Comparison of ENCODE assay signal across 30 cellular contexts in the genomic region with DNA sequence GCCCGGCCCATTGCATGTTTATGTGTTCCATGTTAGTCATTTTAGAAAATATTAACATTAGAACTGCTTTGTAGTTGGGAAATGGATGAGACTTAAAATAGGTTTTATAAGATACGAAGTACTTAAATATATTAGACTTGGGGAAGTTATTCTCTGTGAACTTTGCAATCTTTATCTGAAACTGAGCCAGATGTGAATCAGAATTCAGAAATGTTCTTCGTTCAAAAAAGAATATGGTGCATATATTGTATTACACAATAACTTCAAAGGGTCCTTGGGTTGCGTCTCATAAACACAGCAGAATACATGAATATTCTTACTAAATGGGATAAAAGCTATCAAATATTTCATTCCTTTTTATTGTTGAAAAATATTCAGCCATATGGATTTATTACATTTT. TPM values are rescaled to one million over a fixed set of nuclear protein-coding genes. Genes with fewer than 3 reads are reported as not detected.
A peak's percentile ranks its signal among the peaks of the same experiment; 100 is the strongest.
DNase-seq lines count a peak whose midpoint lies in the region; ATAC-seq, FAIRE-seq and TF ChIP-seq lines count a peak whose summit lies in the region.
"Had no signal": no experiment of that assay in that cellular context is flagged by ENCODE, and none has a peak within 500 bp of the region (broad histone marks: within the 10 kb centered on the region; RNA-seq: fewer than 3 reads in every experiment).

No MANE protein-coding gene starts in this region.

- in situ Hi-C loops in K562 (cut with MboI), result no loop called here

- H3K36me3 Mint-ChIP-seq in T-helper 2 cell treated with Interferon-gamma antibody and Interleukin-4, amounts not matched to agents 5 μg/mL and 100 μg/mL, for 36 hours (ENCODE audit: low read depth), result peaks cover 18% of the 10 kb centered on the region
- H3K36me3 Mint-ChIP-seq: WTC11 had no signal

- no peak overlapping the region for H4K8ac ChIP-seq in trophoblast cell (ENCODE audit: low read depth, low read length)

- H3K9ac ChIP-seq in K562 (ENCODE audit: insufficient read depth in 1 of 2, low read depth in 2 of 2, low read length in 2 of 2) (no peak overlapping the region), trophoblast cell (ENCODE audit: low read length) (no peak overlapping the region)
- H3K9ac ChIP-seq: SK-N-SH had no signal

- H3K4me3 ChIP-seq in K562 (no peak overlapping the region), trophoblast cell (ENCODE audit: low read depth, low read length) (no peak overlapping the region)
- H3K4me3 ChIP-seq: heart right ventricle, left lung, prostate gland, stomach had no signal

- no peaks in the 10 kb centered on the region for H3K9me1 ChIP-seq in K562 (ENCODE audit: control insufficient read depth, insufficient read depth, low read length)

- no TSS peak for BruUV-seq in K562 (replicated peaks; lab: Mats Ljungman, UMichigan)

- H3K18ac ChIP-seq in trophoblast cell (ENCODE audit: low read length), result no peak overlapping the region

- no peaks in the 10 kb centered on the region for H3K36me3 ChIP-seq in K562 (ENCODE audit: control insufficient read depth, insufficient read depth, low read length)
- H3K36me3 ChIP-seq in trophoblast cell (ENCODE audit: control insufficient read depth in 1 of 2, insufficient read depth in 2 of 2, low read length in 2 of 2), result peaks cover 0 to under 1% of the 10 kb centered on the region in 2 experiments
- H3K36me3 ChIP-seq: left lung, prostate gland had no signal

- TF ChIP-seq RAD21 in K562 (CRISPR knock-in tag; conservative IDR thresholded peaks at IDR 0.05 in 1 of 2, IDR thresholded peaks at IDR 0.05 in 1 of 2), result no peak

- H3K4me1 Mint-ChIP-seq in T-helper 2 cell treated with Interferon-gamma antibody and Interleukin-4, amounts not matched to agents 5 μg/mL and 100 μg/mL, for 36 hours (ENCODE audit: low read depth), result peaks cover 62% of the 10 kb centered on the region

- POLR2A ChIA-PET in K562 (lab: Yijun Ruan, JAX), result interaction anchor here (1.5 kb wide), 1 partner anchor 12 kb away, joined by 4 read pairs; no protein-coding TSS in a partner anchor

- no peak overlapping the region for H3K4me3 Mint-ChIP-seq in T-helper 2 cell treated with Interferon-gamma antibody and Interleukin-4, amounts not matched to agents 5 μg/mL and 100 μg/mL, for 36 hours
- H3K4me3 Mint-ChIP-seq: neural crest cell, type B pancreatic cell, WTC11 had no signal

- H3K4me1 ChIP-seq in K562 (replicated peaks in 1 of 2; ENCODE audit: control insufficient read depth in 2 of 2, insufficient read depth in 2 of 2, low read length in 2 of 2) (0 out of 5 replicates have a peak, but pooled peaks cover 0 to 2% of the 10 kb centered on the region in 2 experiments), trophoblast cell (ENCODE audit: control insufficient read depth in 1 of 2, insufficient read depth in 2 of 2, low read length in 2 of 2) (no peaks in the 10 kb centered on the region)
- H3K4me1 ChIP-seq: prostate gland had no signal

- H3K23ac ChIP-seq in trophoblast cell (ENCODE audit: low read length), result no peak overlapping the region

- no peak overlapping the region for H4K12ac ChIP-seq in trophoblast cell (ENCODE audit: low read depth, low read length)

- H2BK5ac ChIP-seq in trophoblast cell (ENCODE audit: low read depth, low read length, poor library complexity), result no peak overlapping the region

- H3K27ac Mint-ChIP-seq in T-helper 2 cell treated with Interferon-gamma antibody and Interleukin-4, amounts not matched to agents 5 μg/mL and 100 μg/mL, for 36 hours, result peak overlapping the region; percentile 62
- H3K27ac Mint-ChIP-seq: type B pancreatic cell, WTC11 had no signal

- CTCF ChIA-PET in K562 (lab: Yijun Ruan, JAX; ENCODE audit: low intra/inter-chr PET ratio), result no interaction called here

- H4K20me1 ChIP-seq in K562 (replicated peaks; ENCODE audit: control insufficient read depth, insufficient read depth, low read length), result peaks cover 3% of the 10 kb centered on the region; the same call in 1 of the 2 replicates

- TF ChIP-seq CTCF in K562 (IDR thresholded peaks at IDR 0.05 in 2 of 3, conservative IDR thresholded peaks at IDR 0.05 in 1 of 3; ENCODE audit: insufficient read depth in 2 of 3, low read depth in 1 of 3, low read length in 3 of 3), result no peak

- no peak for FAIRE-seq in K562 (lab: Jason Lieb, UNC)
- FAIRE-seq: GM12892, HTR-8/SVneo, RCC 7860, small intestine had no signal

- no peak overlapping the region for H3K4me2 ChIP-seq in K562 (ENCODE audit: insufficient read depth, low read length)
- no peak overlapping the region for H3K4me2 ChIP-seq in trophoblast cell (ENCODE audit: low read length)
- H3K4me2 ChIP-seq: SK-N-SH had no signal

- H4K91ac ChIP-seq in trophoblast cell (ENCODE audit: low read depth, low read length), result no peak overlapping the region

- no peak overlapping the region for H3K27ac ChIP-seq in K562 (ENCODE audit: extremely low read depth, low read depth, low read length)
- H3K27ac ChIP-seq in trophoblast cell (ENCODE audit: low read depth, low read length), result no peak overlapping the region
- H3K27ac ChIP-seq: 22Rv1, heart right ventricle, left lung, prostate gland, stomach had no signal

- DNase-seq in T-helper 2 cell treated with Interferon-gamma antibody and Interleukin-4, amounts not matched to agents 5 μg/mL and 100 μg/mL, for 36 hours (ENCODE audit: low spot score), result no peak
- no peak for DNase-seq in T-helper 2 cell
- peak; percentile 11 for DNase-seq in HS-5 (ENCODE audit: low read depth)
- DNase-seq in K562 (ENCODE audit: extremely low read depth in 1 of 4, low spot score in 3 of 4), result no peak
- peak; percentile 90 for DNase-seq in iris pigment epithelial cell (ENCODE audit: low read depth)
- no peak for DNase-seq in OCI-M2 (lab: John Stamatoyannopoulos, UW; ENCODE audit: unreplicated experiment)
- no peak for DNase-seq in left ventricle myocardium superior
- no peak for DNase-seq in trophoblast cell
- DNase-seq: AML-193; aorta; cerebellar nuclear complex; DMS79; effector CD4-positive, alpha-beta T cell; H7; heart right ventricle; left lung; NCI-H1105 treated with DMSO at 0.1 percent for 48 hours; NCI-H2081 treated with DMSO at 0.1 percent for 48 hours; SK-N-SH; small intestine; stomach had no signal

- H2AK5ac ChIP-seq in trophoblast cell (ENCODE audit: low read length), result no peak overlapping the region

- H3K79me2 ChIP-seq in K562 (ENCODE audit: control insufficient read depth, insufficient read depth, low read length) (peaks cover 78% of the 10 kb centered on the region), trophoblast cell (ENCODE audit: control insufficient read depth, insufficient read depth, low read length, poor library complexity) (peaks cover under 1% of the 10 kb centered on the region)

- H2BK12ac ChIP-seq in trophoblast cell (ENCODE audit: low read length), result no peak overlapping the region

- no peaks in the 10 kb centered on the region for H3K79me1 ChIP-seq in trophoblast cell (ENCODE audit: low read length)

- 92% methylated on average over 4 of the region's 4 CpGs for WGBS in K562 (ENCODE audit: insufficient coverage, low coverage, missing lambda C conversion rate)
- WGBS in trophoblast cell (ENCODE audit: extremely low coverage, insufficient coverage, insufficient read length), result no CpG with 5 or more reads among the region's 4 CpGs

- ATAC-seq in K562 (no peak), left ventricle myocardium superior (no peak)
- ATAC-seq: esophagus mucosa, heart right ventricle, left lung, WTC11 had no signal

- H3K27me3 Mint-ChIP-seq in T-helper 2 cell treated with Interferon-gamma antibody and Interleukin-4, amounts not matched to agents 5 μg/mL and 100 μg/mL, for 36 hours (ENCODE audit: low read depth), result no peaks in the 10 kb centered on the region
- H3K27me3 Mint-ChIP-seq: type B pancreatic cell had no signal

- no peak for TF ChIP-seq EP300 in K562 (IDR thresholded peaks at IDR 0.05; ENCODE audit: low read length)

- H3K9me3 ChIP-seq in K562 (replicated peaks; ENCODE audit: control insufficient read depth, insufficient read depth, low read depth, low read length) (no peaks in the 10 kb centered on the region), trophoblast cell (ENCODE audit: insufficient read depth, low read depth, low read length) (no peaks in the 10 kb centered on the region)
- H3K9me3 ChIP-seq: heart right ventricle, left lung, prostate gland, SK-N-SH, stomach had no signal

- no peak overlapping the region for H3K4ac ChIP-seq in trophoblast cell (ENCODE audit: low read depth, low read length)

- no peak overlapping the region for H3K14ac ChIP-seq in trophoblast cell (ENCODE audit: low read length)

- H3K27me3 ChIP-seq in K562 (ENCODE audit: control insufficient read depth in 2 of 2, insufficient read depth in 2 of 2, low read length in 2 of 2), result no peaks in the 10 kb centered on the region
- H3K27me3 ChIP-seq in trophoblast cell (ENCODE audit: insufficient read depth, low read length), result no peaks in the 10 kb centered on the region
- H3K27me3 ChIP-seq: heart right ventricle, left lung, stomach had no signal

- no peak for TF ChIP-seq POLR2A in K562 (conservative IDR thresholded peaks at IDR 0.05)

- H2BK120ac ChIP-seq in trophoblast cell (ENCODE audit: insufficient read depth, low read length, poor library complexity), result no peak overlapping the region

- intact Hi-C loops in K562 (cut with micrococcal nuclease), result no loop called here
- intact Hi-C loops in left ventricle myocardium superior (cut with micrococcal nuclease), result no loop called here

- no peak overlapping the region for H2AFZ ChIP-seq in K562 (ENCODE audit: low read depth, low read length)
- H2AFZ ChIP-seq in trophoblast cell (ENCODE audit: insufficient read depth, low read length, poor library complexity), result no peak overlapping the region

- no peaks in the 10 kb centered on the region for H3K9me3 Mint-ChIP-seq in T-helper 2 cell treated with Interferon-gamma antibody and Interleukin-4, amounts not matched to agents 5 μg/mL and 100 μg/mL, for 36 hours
- H3K9me3 Mint-ChIP-seq: neural crest cell, type B pancreatic cell, WTC11 had no signal

RNA-seq across cellular contexts. Expression of a gene that starts 43.1 kb away (rescaled TPM):
- total RNA-seq in K562 (2011; cell fraction: chromatin; rRNA removed; ENCODE audit: low replicate concordance), result 48.2 and 143 TPM in 2 replicates
- 29.2 and 39.2 TPM in 2 replicates for total RNA-seq in K562 (2011; cell fraction: nucleolus; rRNA removed)
- 101 and 179 TPM in 2 replicates for total RNA-seq in K562 (2011; cell fraction: nucleoplasm; rRNA removed)
- total RNA-seq in K562 (2014; rRNA removed) (7.0 and 8.7 TPM in 2 replicates), K562 (2014; rRNA removed; fragmentation: Illumina TruSeq; extraction: Trizol) (12.8 and 14.7 TPM in 2 replicates), K562 (2015; rRNA removed; fragmentation: Illumina TruSeq; extraction: Trizol) (16.0 and 17.1 TPM in 2 replicates), K562 (2021) (14.3 and 16.1 TPM in 2 replicates), left ventricle myocardium superior (37.7 TPM)
- polyA plus RNA-seq in K562 (2011; rRNA removed) (16.0 and 16.4 TPM in 2 replicates), K562 (2014; fragmentation: Illumina TruSeq; extraction: Trizol) (9.8 and 13.1 TPM in 2 replicates), K562 (2014; fragmentation: Nextera tagmentation; extraction: Ambion mirVana) (1 to 10 TPM; 4.4 to 6.2 TPM), K562 (2014; rRNA removed) (5.1 and 5.3 TPM in 2 replicates)
- polyA plus RNA-seq in K562 (2011; cell fraction: cytosol; rRNA removed), result 2.1 and 5.3 TPM in 2 replicates
- polyA plus RNA-seq in K562 (2011; cell fraction: nucleus; rRNA removed), result 33.9 and 44.0 TPM in 2 replicates
- 6.0 and 7.0 TPM in 2 replicates for polyA plus RNA-seq in K562 (2012)
- polyA minus RNA-seq in K562 (2011; rRNA and poly(A)+ RNA removed), result 77.5 and 98.5 TPM in 2 replicates
- 12.7 and 13.9 TPM in 2 replicates for polyA minus RNA-seq in K562 (2011; cell fraction: cytosol; rRNA and poly(A)+ RNA removed)
- 71.9 and 132 TPM in 2 replicates for polyA minus RNA-seq in K562 (2011; cell fraction: nucleus; rRNA and poly(A)+ RNA removed)
- polyA plus RNA-seq in trophoblast cell (2013), result 39.0 and 40.3 TPM in 2 replicates

Comparison
In these comparisons a context has a peak if more than half of its experiments do, and no peak if none do; other contexts are left out.
1. DNase-seq: peak in HS-5 (single experiment) and iris pigment epithelial cell (single experiment); none in T-helper 2 cell treated with Interferon-gamma antibody and Interleukin-4, amounts not matched to agents 5 μg/mL and 100 μg/mL, for 36 hours (single experiment), T-helper 2 cell (0 of 5), K562 (0 of 4), OCI-M2 (single experiment), left ventricle myocardium superior (single experiment) and trophoblast cell (0 of 2).